In genomic region chr12:57090924-57091632, GRCh38 we compare ENCODE assay signal across 6 cellular contexts. TPM values are rescaled to one million over a fixed set of nuclear protein-coding genes. Genes with fewer than 3 reads are reported as not detected.
DNase-seq lines count a peak whose midpoint lies in the region; ATAC-seq and TF ChIP-seq lines count a peak whose summit lies in the region.

No MANE protein-coding gene starts in this region.

- H2AFZ ChIP-seq in Loucy (ENCODE audit: low read length): no peak overlapping the region

- peaks cover 10% of the 10 kb centered on the region for H4K20me1 ChIP-seq in Loucy (ENCODE audit: insufficient read depth, low read length, poor library complexity, severe bottlenecking)

- TF ChIP-seq POLR2A in sigmoid colon (IDR thresholded peaks at IDR 0.05): no peak

- TF ChIP-seq CTCF in Loucy (conservative IDR thresholded peaks at IDR 0.05; ENCODE audit: low read length): no peak
- TF ChIP-seq CTCF in sigmoid colon (IDR thresholded peaks at IDR 0.05): no peak

- H3K9ac ChIP-seq in Loucy (ENCODE audit: low read depth, low read length, poor library complexity, severe bottlenecking): no peak overlapping the region

- peaks cover 24% of the 10 kb centered on the region for H3K36me3 Mint-ChIP-seq in effector memory CD8-positive, alpha-beta T cell (ENCODE audit: insufficient read depth)

- peak overlapping the region; percentile 88 for H3K4me2 ChIP-seq in Loucy (ENCODE audit: low read depth, low read length, poor library complexity, severe bottlenecking)

- H3K9me2 ChIP-seq in Loucy (replicated peaks; ENCODE audit: low read depth, low read length): no peaks in the 10 kb centered on the region

- no peak for TF ChIP-seq EP300 in sigmoid colon (IDR thresholded peaks at IDR 0.05)

- H3K4me3 Mint-ChIP-seq in effector memory CD8-positive, alpha-beta T cell: peak overlapping the region in 1 of 2 donors; percentile 14

- H3K9me3 Mint-ChIP-seq in effector memory CD8-positive, alpha-beta T cell: no peaks in the 10 kb centered on the region

- no peak for DNase-seq in effector memory CD8-positive, alpha-beta T cell
- DNase-seq in sigmoid colon (peak; percentile 83), iPS-NIHi11 (ENCODE audit: low spot score) (no peak)
- DNase-seq in activated CD4-positive, alpha-beta T cell treated with anti-CD3 and anti-CD28 coated beads for 4 hours: no peak

- H3K9me3 ChIP-seq in Loucy (ENCODE audit: insufficient read depth, low read depth, low read length) (no peaks in the 10 kb centered on the region), sigmoid colon (no peaks in the 10 kb centered on the region)

- intact Hi-C loops in sigmoid colon (cut with DNase I): no loop called here

- H3K27ac Mint-ChIP-seq in effector memory CD8-positive, alpha-beta T cell: peak overlapping the region; percentile 41 to 76

- H3F3A ChIP-seq in Loucy (ENCODE audit: low read depth): peaks cover 3% of the 10 kb centered on the region; the same call in 1 of the 2 replicates

- peaks cover 16% of the 10 kb centered on the region for H3K4me1 ChIP-seq in Loucy (ENCODE audit: insufficient read depth, low read length, poor library complexity, severe bottlenecking)
- H3K4me1 ChIP-seq in sigmoid colon: peaks cover 0 to 69% (median 62%) of the 10 kb centered on the region in 4 donors

- H3K27me3 ChIP-seq in Loucy (ENCODE audit: insufficient read depth, low read length, poor library complexity, severe bottlenecking): no peaks in the 10 kb centered on the region
- H3K27me3 ChIP-seq in sigmoid colon: no peaks in the 10 kb centered on the region

- H3K79me2 ChIP-seq in Loucy (ENCODE audit: insufficient read depth, low read length): peaks cover 24% of the 10 kb centered on the region

- no peaks in the 10 kb centered on the region for H3K27me3 Mint-ChIP-seq in effector memory CD8-positive, alpha-beta T cell

- no peak for ATAC-seq in effector memory CD8-positive, alpha-beta T cell (replicated peaks)
- no peak for ATAC-seq in HG02571 (IDR thresholded peaks at IDR 0.05; ENCODE audit: unreplicated experiment)

- peaks cover 38 to 44% of the 10 kb centered on the region in 2 donors for H3K4me1 Mint-ChIP-seq in effector memory CD8-positive, alpha-beta T cell (ENCODE audit: low read depth in 2 of 2)

- H3K36me3 ChIP-seq in Loucy (ENCODE audit: insufficient read depth, low read length) (peaks cover under 1% of the 10 kb centered on the region; the same call in 1 of the 2 replicates), sigmoid colon (peaks cover 16 to 45% (median 32%) of the 10 kb centered on the region in 4 donors)

- 74 to 82% methylated on average over 22 of the region's 22 CpGs for WGBS in sigmoid colon, 2 donors

- H3K27ac ChIP-seq in sigmoid colon: peak overlapping the region; percentile 97 to 100 (median 99)

- H3K4me3 ChIP-seq in Loucy (ENCODE audit: low read length, poor library complexity, severe bottlenecking) (peak overlapping the region; percentile 88), sigmoid colon (peak overlapping the region; percentile 75 to 96 (median 88))

RNA-seq across cellular contexts. Expression of gene NAB2, which starts 2.2 kb away (rescaled TPM):
- total RNA-seq in sigmoid colon: 10 to 100 TPM; 24.8 to 28.9 (median 27.4) TPM
- polyA plus RNA-seq in sigmoid colon: 1 to 10 TPM; 2.5 to 9.5 (median 5.4) TPM

RNA-seq across cellular contexts. Expression of gene NEMP1, which starts 12.5 kb away (rescaled TPM):
- 10 to 100 TPM; 11.5 to 13.6 (median 12.7) TPM for total RNA-seq in sigmoid colon
- 1 to 10 TPM in 1 of 3 donors, under 1 TPM in 2; 0.60 to 6.2 (median 0.92) TPM for polyA plus RNA-seq in sigmoid colon

RNA-seq across cellular contexts. Expression of gene STAT6, which starts 20.1 kb away (rescaled TPM):
- total RNA-seq in sigmoid colon: 100 to 1,000 TPM; 105 to 163 (median 113) TPM
- polyA plus RNA-seq in sigmoid colon: 100 to 1,000 TPM in 2 of 3 donors, 10 to 100 TPM in 1; 66.1 to 210 (median 123) TPM

RNA-seq across cellular contexts. Expression of gene LRP1, which starts 37.2 kb away (rescaled TPM):
- total RNA-seq in sigmoid colon: 100 to 1,000 TPM; 147 to 262 (median 204) TPM
- 10 to 100 TPM; 11.4 to 57.9 (median 14.1) TPM for polyA plus RNA-seq in sigmoid colon

RNA-seq across cellular contexts. Expression of gene MYO1A, which starts 41.1 kb away (rescaled TPM):
- total RNA-seq in sigmoid colon: 1 to 10 TPM in 2 of 4 donors, under 1 TPM in 2; 0.71 to 7.2 (median 1.3) TPM
- polyA plus RNA-seq in sigmoid colon: 100 to 1,000 TPM in 2 of 3 donors, 10 to 100 TPM in 1; 89.5 to 112 (median 103) TPM
